ENCODE assay signal across 20 cellular contexts in genomic region chr20:56420940-56421688, GRCh38. TPM values are rescaled to one million over a fixed set of nuclear protein-coding genes. Genes with fewer than 3 reads are reported as not detected.
DNase-seq lines count a peak whose midpoint lies in the region; ATAC-seq and TF ChIP-seq lines count a peak whose summit lies in the region.
"Had no signal": no experiment of that assay in that cellular context is flagged by ENCODE, and none has a peak within 500 bp of the region (broad histone marks: within the 10 kb centered on the region; RNA-seq: fewer than 3 reads in every experiment).

No MANE protein-coding gene starts in this region.

- H3K4me3 Mint-ChIP-seq in CD14-positive monocyte (peak overlapping the region; percentile 20 to 60), WTC11 (no peak overlapping the region)
- H3K4me3 Mint-ChIP-seq in activated T-helper 1 cell treated with anti-CD3 and anti-CD28 coated beads, Interleukin-12 subunit alpha, Interleukin-12 subunit beta, Interleukin-2, Interleukin-4 antibody, amounts not matched to agents 30 ng/mL and 10 ng/mL and 1 ng/mL, durations not matched to agents 14 hours and 24 hours and 36 hours, result peak overlapping the region; percentile 28
- H3K4me3 Mint-ChIP-seq: stimulated activated naive B cell treated with anti-CD40 and anti-IgM and Interleukin-4, amounts not matched to agents 10 μg/mL and 1 μg/mL and 100 μg/mL, for 72 hours had no signal

- H3K9me3 ChIP-seq in mammary epithelial cell (replicated peaks; ENCODE audit: insufficient read depth, low read length), result no peaks in the 10 kb centered on the region

- H3K79me2 ChIP-seq in mammary epithelial cell (ENCODE audit: insufficient read depth, low read length), result no peaks in the 10 kb centered on the region

- H3K27me3 ChIP-seq in mammary epithelial cell (ENCODE audit: insufficient read depth, low read length), result no peaks in the 10 kb centered on the region
- H3K27me3 ChIP-seq: foreskin keratinocyte had no signal

- H3K4me1 Mint-ChIP-seq in CD14-positive monocyte (peaks cover 85% of the 10 kb centered on the region), WTC11 (peaks cover 9% of the 10 kb centered on the region)
- H3K4me1 Mint-ChIP-seq in activated T-helper 1 cell treated with anti-CD3 and anti-CD28 coated beads, Interleukin-12 subunit alpha, Interleukin-12 subunit beta, Interleukin-2, Interleukin-4 antibody, amounts not matched to agents 30 ng/mL and 10 ng/mL and 1 ng/mL, durations not matched to agents 14 hours and 24 hours and 36 hours (ENCODE audit: low read depth), result peaks cover 57% of the 10 kb centered on the region

- H3K4me2 ChIP-seq in mammary epithelial cell (ENCODE audit: insufficient read depth, low read depth, low read length), result no peak overlapping the region
- H3K4me2 ChIP-seq: KMS-11 had no signal

- 90% methylated on average over 10 of the region's 11 CpGs for WGBS in mammary epithelial cell (ENCODE audit: low coverage, missing lambda C conversion rate)

- intact Hi-C loops in CD14-positive monocyte (cut with micrococcal nuclease), result loop anchor here (5.0 kb wide), 2 partner anchors 41 to 46 kb away; partner anchors contain the start of gene RTF2 (in 1 of the 2)
- intact Hi-C loops in activated T-helper 1 cell treated with anti-CD3 and anti-CD28 coated beads, Interleukin-12 subunit alpha, Interleukin-12 subunit beta, Interleukin-2, Interleukin-4 antibody, amounts not matched to agents 30 ng/mL and 10 ng/mL and 1 ng/mL, durations not matched to agents 14 hours and 24 hours and 36 hours (cut with micrococcal nuclease), result no loop called here
- intact Hi-C loops in mammary epithelial cell (cut with micrococcal nuclease), result no loop called here

- no peaks in the 10 kb centered on the region for H4K20me1 ChIP-seq in mammary epithelial cell (ENCODE audit: insufficient read depth, low read length)

- H3K9ac ChIP-seq in mammary epithelial cell (ENCODE audit: insufficient read depth, low read length), result no peak overlapping the region
- H3K9ac ChIP-seq: KMS-11 had no signal

- no peak for ATAC-seq in HG02938 (IDR thresholded peaks at IDR 0.05; ENCODE audit: unreplicated experiment)
- ATAC-seq in WTC11, result no peak
- ATAC-seq: foreskin keratinocyte; left ventricle myocardium superior; stimulated activated naive B cell treated with anti-CD40 and anti-IgM and Interleukin-4, amounts not matched to agents 10 μg/mL and 1 μg/mL and 100 μg/mL, for 72 hours had no signal

- BruUV-seq in mammary epithelial cell (replicated peaks; lab: Mats Ljungman, UMichigan), result no TSS peak

- in situ Hi-C loops in ACHN (cut with HindIII; ENCODE audit: low pct_ligation_motif_present, low pct_unique_long_range_greater_than_20kb, low sequenced_read_pairs) (no loop called here), mammary epithelial cell (cut with MboI; ENCODE audit: low sequenced_read_pairs in 2 of 2) (no loop called here)

- dilution Hi-C loops in mammary epithelial cell (cut with HindIII; ENCODE audit: low sequenced_read_pairs), result no loop called here

- no peaks in the 10 kb centered on the region for H3K4me1 ChIP-seq in mammary epithelial cell (ENCODE audit: insufficient read depth, low read length)
- H3K4me1 ChIP-seq: foreskin keratinocyte had no signal

- no peak overlapping the region for H2AFZ ChIP-seq in mammary epithelial cell (ENCODE audit: low read depth, low read length)

- H3K27ac ChIP-seq in mammary epithelial cell (ENCODE audit: insufficient read depth, low read depth, low read length), result no peak overlapping the region
- H3K27ac ChIP-seq: C4-2B, foreskin keratinocyte, KMS-11 had no signal

- H3K9me3 Mint-ChIP-seq in CD14-positive monocyte (no peaks in the 10 kb centered on the region), WTC11 (no peaks in the 10 kb centered on the region)
- H3K9me3 Mint-ChIP-seq in activated T-helper 1 cell treated with anti-CD3 and anti-CD28 coated beads, Interleukin-12 subunit alpha, Interleukin-12 subunit beta, Interleukin-2, Interleukin-4 antibody, amounts not matched to agents 30 ng/mL and 10 ng/mL and 1 ng/mL, durations not matched to agents 14 hours and 24 hours and 36 hours, result peaks cover 3% of the 10 kb centered on the region
- H3K9me3 Mint-ChIP-seq: stimulated activated naive B cell treated with anti-CD40 and anti-IgM and Interleukin-4, amounts not matched to agents 10 μg/mL and 1 μg/mL and 100 μg/mL, for 72 hours had no signal

- H3K4me3 ChIP-seq in mammary epithelial cell (replicated peaks in 1 of 3; ENCODE audit: insufficient read depth in 1 of 3, low read depth in 2 of 3, low read length in 3 of 3), result no peak overlapping the region
- H3K4me3 ChIP-seq: smooth muscle cell had no signal

- peak overlapping the region in 4 of 7 donors; percentile 23 to 40 (median 30) for H3K27ac Mint-ChIP-seq in CD14-positive monocyte
- H3K27ac Mint-ChIP-seq in activated T-helper 1 cell treated with anti-CD3 and anti-CD28 coated beads, Interleukin-12 subunit alpha, Interleukin-12 subunit beta, Interleukin-2, Interleukin-4 antibody, amounts not matched to agents 30 ng/mL and 10 ng/mL and 1 ng/mL, durations not matched to agents 14 hours and 24 hours and 36 hours, result peak overlapping the region; percentile 65
- no peak overlapping the region for H3K27ac Mint-ChIP-seq in WTC11
- H3K27ac Mint-ChIP-seq: stimulated activated naive B cell treated with anti-CD40 and anti-IgM and Interleukin-4, amounts not matched to agents 10 μg/mL and 1 μg/mL and 100 μg/mL, for 72 hours had no signal

- POLR2A ChIA-PET in WTC11 (lab: Charles Lee), result no interaction called here

- H3K36me3 ChIP-seq in mammary epithelial cell (ENCODE audit: insufficient read depth, low read length), result no peaks in the 10 kb centered on the region

- H3K27me3 Mint-ChIP-seq in CD14-positive monocyte (ENCODE audit: low read depth in 3 of 3) (peaks cover 14 to 25% (median 15%) of the 10 kb centered on the region in 3 donors), WTC11 (ENCODE audit: low read depth) (peaks cover 44% of the 10 kb centered on the region)
- H3K27me3 Mint-ChIP-seq in activated T-helper 1 cell treated with anti-CD3 and anti-CD28 coated beads, Interleukin-12 subunit alpha, Interleukin-12 subunit beta, Interleukin-2, Interleukin-4 antibody, amounts not matched to agents 30 ng/mL and 10 ng/mL and 1 ng/mL, durations not matched to agents 14 hours and 24 hours and 36 hours (ENCODE audit: insufficient read depth), result no peaks in the 10 kb centered on the region

- H3K36me3 Mint-ChIP-seq in CD14-positive monocyte, result peaks cover 38 to 44% of the 10 kb centered on the region in 2 donors
- H3K36me3 Mint-ChIP-seq in activated T-helper 1 cell treated with anti-CD3 and anti-CD28 coated beads, Interleukin-12 subunit alpha, Interleukin-12 subunit beta, Interleukin-2, Interleukin-4 antibody, amounts not matched to agents 30 ng/mL and 10 ng/mL and 1 ng/mL, durations not matched to agents 14 hours and 24 hours and 36 hours (ENCODE audit: low read depth), result peaks cover 38% of the 10 kb centered on the region
- no peaks in the 10 kb centered on the region for H3K36me3 Mint-ChIP-seq in WTC11

- TF ChIP-seq CTCF in CD14-positive monocyte (IDR thresholded peaks at IDR 0.05) (no peak), WTC11 (IDR thresholded peaks at IDR 0.05) (no peak), mammary epithelial cell (conservative IDR thresholded peaks at IDR 0.05 in 1 of 2, IDR thresholded peaks at IDR 0.05 in 1 of 2; ENCODE audit: extremely low read depth in 1 of 2, insufficient read depth in 1 of 2, low read depth in 1 of 2, low read length in 2 of 2) (no peak)

- DNase-seq in ACHN, result peak; percentile 61
- no peak for DNase-seq in CD14-positive monocyte (ENCODE audit: low spot score)
- no peak for DNase-seq in activated T-helper 1 cell treated with anti-CD3 and anti-CD28 coated beads, Interleukin-12 subunit alpha, Interleukin-12 subunit beta, Interleukin-2, Interleukin-4 antibody, amounts not matched to agents 30 ng/mL and 10 ng/mL and 1 ng/mL, durations not matched to agents 14 hours and 24 hours and 36 hours (ENCODE audit: low spot score)
- DNase-seq in kidney glomerular epithelial cell (lab: John Stamatoyannopoulos, UW), result peak; percentile 5
- DNase-seq in anterior cingulate cortex (lab: John Stamatoyannopoulos, UW), result no peak
- no peak for DNase-seq in WTC11 (ENCODE audit: low spot score)
- DNase-seq in mammary epithelial cell, result no peak
- DNase-seq: amniotic stem cell; DND-41; foreskin keratinocyte; left ventricle myocardium superior; NCI-H1105; NCI-H69; stimulated activated naive B cell treated with anti-CD40 and anti-IgM and Interleukin-4, amounts not matched to agents 10 μg/mL and 1 μg/mL and 100 μg/mL, for 72 hours; trophoblast cell had no signal

- CTCF ChIA-PET in WTC11 (lab: Charles Lee), result no interaction called here
- CTCF ChIA-PET in mammary epithelial cell (lab: Charles Lee; ENCODE audit: low non-redundant PET), result no interaction called here

RNA-seq across cellular contexts. Expression of gene CASS4, which starts 9.1 kb away (rescaled TPM):
- polyA plus RNA-seq in CD14-positive monocyte (1 to 10 TPM; 1.9 to 6.1 TPM), mammary epithelial cell (not detected)
- 6.7 and 7.8 TPM in 2 replicates for total RNA-seq in activated T-helper 1 cell treated with anti-CD3 and anti-CD28 coated beads, Interleukin-12 subunit alpha, Interleukin-12 subunit beta, Interleukin-2, Interleukin-4 antibody, amounts not matched to agents 30 ng/mL and 10 ng/mL and 1 ng/mL, durations not matched to agents 14 hours and 24 hours and 36 hours
- total RNA-seq in WTC11 (2021) (0.11 to 0.14 TPM (median 0.13 TPM) in 3 replicates), mammary epithelial cell (under 1 TPM in 1 of 2 donors, not detected in 1; under 0.01 TPM)
- not detected for polyA minus RNA-seq in mammary epithelial cell
- total RNA-seq: endothelial cell of umbilical vein, foreskin keratinocyte had no signal
- polyA plus RNA-seq: endothelial cell of umbilical vein had no signal

RNA-seq across cellular contexts. Expression of gene CSTF1, which starts 28.7 kb away (rescaled TPM):
- polyA plus RNA-seq in CD14-positive monocyte, result 10 to 100 TPM; 10.7 to 15.7 TPM
- 55.2 and 60.9 TPM in 2 replicates for total RNA-seq in activated T-helper 1 cell treated with anti-CD3 and anti-CD28 coated beads, Interleukin-12 subunit alpha, Interleukin-12 subunit beta, Interleukin-2, Interleukin-4 antibody, amounts not matched to agents 30 ng/mL and 10 ng/mL and 1 ng/mL, durations not matched to agents 14 hours and 24 hours and 36 hours
- total RNA-seq in WTC11 (2021), result 53.9 to 58.5 TPM (median 54.2 TPM) in 3 replicates
- 10 to 100 TPM; 33.4 to 35.0 TPM for total RNA-seq in mammary epithelial cell
- 47.6 TPM for polyA plus RNA-seq in mammary epithelial cell
- 170 TPM for polyA minus RNA-seq in mammary epithelial cell

RNA-seq across cellular contexts. Expression of gene AURKA, which starts 29.1 kb away (rescaled TPM):
- polyA plus RNA-seq in CD14-positive monocyte (1 to 10 TPM; 1.4 to 1.5 TPM), mammary epithelial cell (59.3 TPM)
- 39.2 and 41.2 TPM in 2 replicates for total RNA-seq in activated T-helper 1 cell treated with anti-CD3 and anti-CD28 coated beads, Interleukin-12 subunit alpha, Interleukin-12 subunit beta, Interleukin-2, Interleukin-4 antibody, amounts not matched to agents 30 ng/mL and 10 ng/mL and 1 ng/mL, durations not matched to agents 14 hours and 24 hours and 36 hours
- total RNA-seq in WTC11 (2021) (89.1 to 103 TPM (median 89.9 TPM) in 3 replicates), mammary epithelial cell (10 to 100 TPM in 1 of 2 donors, 1 to 10 TPM in 1; 6.0 to 44.3 TPM)
- 44.4 TPM for polyA minus RNA-seq in mammary epithelial cell

RNA-seq across cellular contexts. Expression of gene RTF2, which starts 47.3 kb away (rescaled TPM):
- polyA plus RNA-seq in CD14-positive monocyte (100 to 1,000 TPM; 148 to 163 TPM), mammary epithelial cell (57.0 TPM)
- 106 and 113 TPM in 2 replicates for total RNA-seq in activated T-helper 1 cell treated with anti-CD3 and anti-CD28 coated beads, Interleukin-12 subunit alpha, Interleukin-12 subunit beta, Interleukin-2, Interleukin-4 antibody, amounts not matched to agents 30 ng/mL and 10 ng/mL and 1 ng/mL, durations not matched to agents 14 hours and 24 hours and 36 hours
- total RNA-seq in WTC11 (2021) (46.3 to 56.1 TPM (median 51.7 TPM) in 3 replicates), mammary epithelial cell (10 to 100 TPM; 46.2 to 66.2 TPM)
- polyA minus RNA-seq in mammary epithelial cell, result 29.8 TPM

Comparison
In these comparisons a context has a peak if more than half of its experiments do, and no peak if none do; other contexts are left out.
1. DNase-seq: peak in ACHN (single experiment) and kidney glomerular epithelial cell (single experiment); none in CD14-positive monocyte (single experiment), activated T-helper 1 cell treated with anti-CD3 and anti-CD28 coated beads, Interleukin-12 subunit alpha, Interleukin-12 subunit beta, Interleukin-2, Interleukin-4 antibody, amounts not matched to agents 30 ng/mL and 10 ng/mL and 1 ng/mL, durations not matched to agents 14 hours and 24 hours and 36 hours (single experiment), anterior cingulate cortex (0 of 58), WTC11 (single experiment) and mammary epithelial cell (single experiment).
2. intact Hi-C loops: an anchor here in CD14-positive monocyte (5.0 kb wide); none called in activated T-helper 1 cell treated with anti-CD3 and anti-CD28 coated beads, Interleukin-12 subunit alpha, Interleukin-12 subunit beta, Interleukin-2, Interleukin-4 antibody, amounts not matched to agents 30 ng/mL and 10 ng/mL and 1 ng/mL, durations not matched to agents 14 hours and 24 hours and 36 hours and mammary epithelial cell.